Comparison of ENCODE assay signal across 27 cellular contexts in genomic region chrX:69021561-69021960, GRCh38.
DNase-seq lines count a peak whose midpoint lies in the region; ATAC-seq, FAIRE-seq and TF ChIP-seq lines count a peak whose summit lies in the region.
"Had no signal": no experiment of that assay in that cellular context is flagged by ENCODE, and none has a peak within 500 bp of the region (broad histone marks: within the 10 kb centered on the region; RNA-seq: fewer than 3 reads in every experiment).

No MANE protein-coding gene starts in this region.

- in situ Hi-C loops in HepG2 (cut with HindIII; ENCODE audit: extremely low pct_ligation_motif_present, low pct_unique_long_range_greater_than_20kb) = no loop called here

- intact Hi-C loops in HepG2 (cut with micrococcal nuclease; ENCODE audit: unreplicated experiment) = no loop called here
- intact Hi-C loops in right lobe of liver (cut with DNase I) = no loop called here

- no TSS peak for BruUV-seq in HepG2 (replicated peaks; lab: Mats Ljungman, UMichigan)

- no peaks in the 10 kb centered on the region for H3K36me3 ChIP-seq in HepG2 (replicated peaks in 1 of 2; ENCODE audit: control insufficient read depth in 1 of 2, insufficient read depth in 2 of 2, low read length in 2 of 2)
- H3K36me3 ChIP-seq in right lobe of liver = no peaks in the 10 kb centered on the region
- H3K36me3 ChIP-seq in NT2/D1 (ENCODE audit: insufficient read depth, insufficient read length, low read length) = no peaks in the 10 kb centered on the region
- H3K36me3 ChIP-seq in lung (ENCODE audit: control insufficient read depth in 2 of 2, insufficient read depth in 2 of 2, low read length in 2 of 2) = no peaks in the 10 kb centered on the region
- H3K36me3 ChIP-seq: HAP-1, SJCRH30 had no signal

- H3K27ac ChIP-seq in HepG2 (ENCODE audit: extremely low read length, insufficient read depth, low read length) = no peak overlapping the region
- H3K27ac ChIP-seq in right lobe of liver = no peak overlapping the region
- no peak overlapping the region for H3K27ac ChIP-seq in lung (ENCODE audit: low read depth in 1 of 2, low read length in 1 of 2)
- H3K27ac ChIP-seq: A549, C4-2B, HL-60, PC-9, SJCRH30 had no signal

- H3K27me3 ChIP-seq in HepG2 (ENCODE audit: control insufficient read depth in 1 of 2, insufficient read depth in 2 of 2, low read length in 2 of 2) (no peaks in the 10 kb centered on the region), right lobe of liver (no peaks in the 10 kb centered on the region), NT2/D1 (ENCODE audit: insufficient read depth, insufficient read length) (peaks cover 2% of the 10 kb centered on the region), lung (ENCODE audit: control insufficient read depth, insufficient read depth) (no peaks in the 10 kb centered on the region)
- H3K27me3 ChIP-seq: SJCRH30 had no signal

- no peak for TF ChIP-seq CTCF in HepG2 (CRISPR knock-in tag; IDR thresholded peaks at IDR 0.05)
- TF ChIP-seq CTCF in right lobe of liver (IDR thresholded peaks at IDR 0.05) = no peak
- no peak for TF ChIP-seq CTCF in lung (IDR thresholded peaks at IDR 0.05; ENCODE audit: control extremely low read depth, extremely low read depth)

- POLR2A ChIA-PET in HepG2 (lab: Yijun Ruan, JAX) = no interaction called here

- peaks cover 10% of the 10 kb centered on the region; the same call in 1 of the 2 replicates for H3K4me1 ChIP-seq in HepG2 (ENCODE audit: insufficient read depth, low read length)
- H3K4me1 ChIP-seq in right lobe of liver = no peaks in the 10 kb centered on the region
- H3K4me1 ChIP-seq in NT2/D1 (ENCODE audit: insufficient read depth, insufficient read length) = peaks cover 10% of the 10 kb centered on the region
- H3K4me1 ChIP-seq in lung (ENCODE audit: control insufficient read depth in 2 of 2, insufficient read depth in 2 of 2, low read length in 2 of 2) = peaks cover 0 to 7% of the 10 kb centered on the region in 2 donors
- H3K4me1 ChIP-seq: A549, Caco-2, HAP-1, SJCRH30 had no signal

- CTCF ChIA-PET in HepG2 (lab: Yijun Ruan, JAX; ENCODE audit: low intra/inter-chr PET ratio, low total read pairs) = no interaction called here

- no peak overlapping the region for H3K4me3 ChIP-seq in HepG2 (replicated peaks in 1 of 3; ENCODE audit: insufficient read depth in 1 of 3, low read depth in 2 of 3, low read length in 3 of 3)
- no peak overlapping the region for H3K4me3 ChIP-seq in right lobe of liver
- H3K4me3 ChIP-seq in NT2/D1 (ENCODE audit: insufficient read length, low read depth) = no peak overlapping the region
- no peak overlapping the region for H3K4me3 ChIP-seq in lung
- H3K4me3 ChIP-seq: A549, HAP-1, PC-9, SJCRH30 had no signal

- TF ChIP-seq POLR2A in HepG2 (IDR thresholded peaks at IDR 0.05; ENCODE audit: insufficient read depth in 1 of 2, low read depth in 2 of 2, low read length in 2 of 2) = no peak
- TF ChIP-seq POLR2A in right lobe of liver (IDR thresholded peaks at IDR 0.05) = no peak

- ATAC-seq in HepG2 (no peak), right lobe of liver (no peak), lung (ENCODE audit: insufficient read depth, low FRiP score) (no peak)
- ATAC-seq: A549; CD8-positive, alpha-beta T cell; Right ventricle myocardium inferior had no signal

- no peak for FAIRE-seq in HepG2 (lab: Jason Lieb, UNC)
- FAIRE-seq: A549 had no signal

- H3K9ac ChIP-seq in HepG2 (ENCODE audit: insufficient read depth, low read depth, low read length) (no peak overlapping the region), NT2/D1 (ENCODE audit: insufficient read length, low read depth) (peak overlapping the region; percentile 9)

- H3K9me3 ChIP-seq in HepG2 (ENCODE audit: low read length) (no peaks in the 10 kb centered on the region), right lobe of liver (no peaks in the 10 kb centered on the region), NT2/D1 (ENCODE audit: insufficient read depth, low read length) (no peaks in the 10 kb centered on the region), lung (ENCODE audit: control insufficient read depth in 2 of 2, insufficient read depth in 1 of 2, low read length in 1 of 2) (peaks cover 0 to 2% of the 10 kb centered on the region in 2 donors)
- H3K9me3 ChIP-seq: A549, Caco-2, HAP-1, SJCRH30 had no signal

- H4K20me1 ChIP-seq in HepG2 (ENCODE audit: insufficient read depth, low read length) = no peaks in the 10 kb centered on the region

- WGBS in HepG2 (ENCODE audit: low lambda C conversion rate) = 40% methylated on average over 2 of the region's 3 CpGs
- WGBS in right lobe of liver (ENCODE audit: insufficient coverage, low coverage, low lambda C conversion rate, missing lambda C conversion rate) = 80% methylated on average over 2 of the region's 3 CpGs
- WGBS in lung, 2 donors = 77 to 85% methylated on average over 3 of the region's 3 CpGs

- TF ChIP-seq RAD21 in HepG2 (CRISPR knock-in tag; IDR thresholded peaks at IDR 0.05) = no peak

- no peak for DNase-seq in HepG2 (ENCODE audit: low spot score)
- DNase-seq in right lobe of liver = no peak
- DNase-seq in NT2/D1 (ENCODE audit: low read depth, low spot score) = no peak
- DNase-seq in lung (ENCODE audit: low spot score) = peak; percentile 26
- DNase-seq in HuH-7.5 (ENCODE audit: low spot score) = no peak
- DNase-seq in SK-N-DZ (ENCODE audit: low spot score) = no peak
- DNase-seq in EL = no peak
- DNase-seq: AML-193; Caco-2; CD8-positive, alpha-beta T cell; DND-41; GOT3; Kasumi-1; NCI-H1092 treated with DMSO at 0.1 percent for 48 hours; NCI-H1436 treated with DMSO at 0.1 percent for 48 hours; NCI-H187 treated with DMSO at 0.1 percent for 48 hours; NCI-H2227 treated with DMSO at 0.1 percent for 48 hours; NCI-H748 treated with DMSO at 0.1 percent for 48 hours; NK-92 treated with Interleukin-12 subunit alpha and Interleukin-12 subunit beta, amount 100 ng/mL, for 24 hours; PC-9; SJCRH30; T-helper 2 cell had no signal

- TF ChIP-seq EP300 in HepG2 (IDR thresholded peaks at IDR 0.05; ENCODE audit: low read depth in 2 of 2, low read length in 2 of 2) (no peak), HepG2 (CRISPR knock-in tag; IDR thresholded peaks at IDR 0.05; ENCODE audit: borderline replicate concordance) (no peak)

- H2AFZ ChIP-seq in HepG2 (ENCODE audit: low read length) = no peak overlapping the region
- H2AFZ ChIP-seq: PC-9 had no signal

- no peak overlapping the region for H3K4me2 ChIP-seq in HepG2 (ENCODE audit: low read depth, low read length)
- H3K4me2 ChIP-seq: A549, PC-9 had no signal

- no peaks in the 10 kb centered on the region for H3K79me2 ChIP-seq in HepG2 (ENCODE audit: insufficient read depth, low read length)

TF ChIP-seq in HepG2, 621 proteins besides CTCF, POLR2A, EP300 and RAD21:
- TF ChIP-seq KLF16 (CRISPR knock-in tag; IDR thresholded peaks at IDR 0.05) (no peak), ZNF768 (CRISPR knock-in tag; IDR thresholded peaks at IDR 0.05) (peak; percentile 48; the same call in 1 of the 2 replicates), ZNF180 (CRISPR knock-in tag; IDR thresholded peaks at IDR 0.05; ENCODE audit: borderline replicate concordance, low read depth) (no peak)
